ENCODE assay signal across 7 cellular contexts in genomic region chr11:66334605-66335442, GRCh38. TPM values are rescaled to one million over a fixed set of nuclear protein-coding genes. Genes with fewer than 3 reads are reported as not detected.
DNase-seq lines count a peak whose midpoint lies in the region; ATAC-seq and TF ChIP-seq lines count a peak whose summit lies in the region.
"Had no signal": no experiment of that assay in that cellular context is flagged by ENCODE, and none has a peak within 500 bp of the region (broad histone marks: within the 10 kb centered on the region; RNA-seq: fewer than 3 reads in every experiment).

No MANE protein-coding gene starts in this region.

- no peak for ATAC-seq in GM21737 (IDR thresholded peaks at IDR 0.05; ENCODE audit: unreplicated experiment)

- H3K9me3 Mint-ChIP-seq in HFFc6 = no peaks in the 10 kb centered on the region
- no peaks in the 10 kb centered on the region for H3K9me3 Mint-ChIP-seq in endothelial cell (ENCODE audit: unreplicated experiment)

- H3K27ac Mint-ChIP-seq in HFFc6 = peak overlapping the region; percentile 100
- H3K27ac Mint-ChIP-seq in endothelial cell (ENCODE audit: unreplicated experiment) = no peak overlapping the region

- H3K4me1 Mint-ChIP-seq in HFFc6 (ENCODE audit: low read depth) = peaks cover 32% of the 10 kb centered on the region
- peaks cover 7% of the 10 kb centered on the region for H3K4me1 Mint-ChIP-seq in endothelial cell (ENCODE audit: unreplicated experiment)

- peaks cover 19% of the 10 kb centered on the region for H3K36me3 Mint-ChIP-seq in HFFc6 (ENCODE audit: low read depth)
- peaks cover 4% of the 10 kb centered on the region for H3K36me3 Mint-ChIP-seq in endothelial cell (ENCODE audit: low read depth, unreplicated experiment)

- peak overlapping the region; percentile 72 to 78 for H3K4me3 ChIP-seq in ascending aorta
- peak overlapping the region; percentile 76 for H3K4me3 ChIP-seq in muscle layer of duodenum (ENCODE audit: low read depth in 1 of 2, low read length in 2 of 2)

- no peak for TF ChIP-seq CTCF in HFFc6 (IDR thresholded peaks at IDR 0.05)
- no peak for TF ChIP-seq CTCF in ascending aorta (IDR thresholded peaks at IDR 0.05)
- no peak for TF ChIP-seq CTCF in endothelial cell (IDR thresholded peaks at IDR 0.05; ENCODE audit: unreplicated experiment)

- DNase-seq in HFFc6 (no peak), ascending aorta (ENCODE audit: low spot score in 2 of 2) (no peak), endothelial cell (ENCODE audit: low spot score) (no peak), ureter (ENCODE audit: low spot score) (no peak)
- DNase-seq: NCI-H187 had no signal

- peak overlapping the region; percentile 99 for H3K4me3 Mint-ChIP-seq in HFFc6
- no peak overlapping the region for H3K4me3 Mint-ChIP-seq in endothelial cell (ENCODE audit: unreplicated experiment)

- H3K4me1 ChIP-seq in ascending aorta = peaks cover 13 to 23% of the 10 kb centered on the region in 2 donors
- peaks cover 6 to 21% of the 10 kb centered on the region in 2 donors for H3K4me1 ChIP-seq in muscle layer of duodenum (ENCODE audit: control insufficient read depth in 1 of 2, insufficient read depth in 2 of 2, low read length in 2 of 2)

- intact Hi-C loops in ascending aorta (cut with DNase I) = no loop called here

- H3K27ac ChIP-seq in ascending aorta (no peak overlapping the region), muscle layer of duodenum (ENCODE audit: low read length) (no peak overlapping the region)

- peaks cover 19% of the 10 kb centered on the region for H3K27me3 Mint-ChIP-seq in HFFc6 (ENCODE audit: insufficient read depth)
- peaks cover 14% of the 10 kb centered on the region for H3K27me3 Mint-ChIP-seq in endothelial cell (ENCODE audit: unreplicated experiment)

- H3K27me3 ChIP-seq in ascending aorta = no peaks in the 10 kb centered on the region
- no peaks in the 10 kb centered on the region for H3K27me3 ChIP-seq in muscle layer of duodenum (ENCODE audit: low read depth, low read length)

- H3K36me3 ChIP-seq in ascending aorta = peaks cover 23 to 28% of the 10 kb centered on the region in 2 donors
- peaks cover 15 to 42% of the 10 kb centered on the region in 2 donors for H3K36me3 ChIP-seq in muscle layer of duodenum (ENCODE audit: control insufficient read depth in 1 of 2, insufficient read depth in 2 of 2, low read length in 2 of 2)

- no peaks in the 10 kb centered on the region for H3K9me3 ChIP-seq in ascending aorta
- H3K9me3 ChIP-seq in muscle layer of duodenum (ENCODE audit: control insufficient read depth in 1 of 2, low read length in 2 of 2) = no peaks in the 10 kb centered on the region

RNA-seq across cellular contexts. Expression of gene RIN1, which starts 1.4 kb away (rescaled TPM):
- 10 to 100 TPM; 32.9 to 55.0 (median 49.8) TPM for total RNA-seq in HFFc6 (2021; fragmentation: NEBNext Ultra II Directional; extraction: Animal tissue kit (Norgen Biotek cat#: 25700))
- total RNA-seq in ascending aorta = 28.5 TPM
- 4.8 TPM for total RNA-seq in endothelial cell (ENCODE audit: unreplicated experiment)
- 16.7 TPM for total RNA-seq in ureter

RNA-seq across cellular contexts. Expression of gene BRMS1, which starts 10.1 kb away (rescaled TPM):
- total RNA-seq in HFFc6 (2021; fragmentation: NEBNext Ultra II Directional; extraction: Animal tissue kit (Norgen Biotek cat#: 25700)) = 10 to 100 TPM; 41.2 to 66.6 (median 61.2) TPM
- total RNA-seq in ascending aorta (24.8 TPM), endothelial cell (ENCODE audit: unreplicated experiment) (38.4 TPM), ureter (25.7 TPM)

RNA-seq across cellular contexts. Expression of gene B4GAT1, which starts 12.6 kb away (rescaled TPM):
- total RNA-seq in HFFc6 (2021; fragmentation: NEBNext Ultra II Directional; extraction: Animal tissue kit (Norgen Biotek cat#: 25700)) = 10 to 100 TPM; 21.5 to 26.4 (median 24.3) TPM
- total RNA-seq in ascending aorta (64.2 TPM), endothelial cell (ENCODE audit: unreplicated experiment) (21.4 TPM), ureter (15.2 TPM)

RNA-seq across cellular contexts. Expression of gene CD248, which starts 18.0 kb away (rescaled TPM):
- total RNA-seq in HFFc6 (2021; fragmentation: NEBNext Ultra II Directional; extraction: Animal tissue kit (Norgen Biotek cat#: 25700)) = 100 to 1,000 TPM; 437 to 739 (median 687) TPM
- total RNA-seq in ascending aorta (193 TPM), endothelial cell (ENCODE audit: unreplicated experiment) (2.9 TPM), ureter (49.2 TPM)

RNA-seq across cellular contexts. Expression of gene SLC29A2, which starts 36.7 kb away (rescaled TPM):
- not detected for total RNA-seq in HFFc6 (2021; fragmentation: NEBNext Ultra II Directional; extraction: Animal tissue kit (Norgen Biotek cat#: 25700))
- total RNA-seq in ascending aorta (not detected), endothelial cell (ENCODE audit: unreplicated experiment) (5.7 TPM), ureter (13.0 TPM)
